Comparison of ENCODE assay signal across 17 cellular contexts in the genomic region with DNA sequence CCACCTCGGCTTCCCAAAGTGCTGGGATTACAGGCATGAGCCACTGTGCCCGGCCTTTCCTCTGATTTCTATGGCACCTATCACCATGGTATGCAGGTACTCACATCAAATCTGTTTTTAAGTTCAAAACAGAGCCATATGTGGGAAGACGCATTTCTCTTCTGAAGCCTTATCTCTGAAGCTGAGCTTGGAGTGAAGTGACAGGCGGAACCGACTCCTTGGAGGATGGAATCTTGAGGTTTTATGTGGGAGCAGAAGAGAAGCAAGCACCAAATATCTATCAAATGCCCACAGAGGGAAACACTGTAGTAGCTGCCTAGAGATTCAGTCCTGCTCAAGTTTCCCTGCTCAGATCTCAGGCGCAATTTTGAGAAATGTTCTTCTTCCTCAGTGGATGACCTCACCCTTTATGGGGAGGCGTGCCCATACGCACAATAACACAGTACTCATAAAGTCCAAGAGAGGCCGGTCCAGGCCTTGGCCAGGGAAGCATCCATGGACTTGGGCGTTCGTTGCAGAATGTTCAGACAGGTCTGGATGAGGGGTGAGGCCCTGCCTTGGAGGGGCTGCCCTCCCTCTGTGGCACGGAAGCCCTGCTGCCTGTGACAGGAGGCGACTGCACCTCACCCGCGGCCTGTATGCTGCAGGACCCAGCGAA.
DNase-seq lines count a peak whose midpoint lies in the region; ATAC-seq and TF ChIP-seq lines count a peak whose summit lies in the region.
"Had no signal": no experiment of that assay in that cellular context is flagged by ENCODE, and none has a peak within 500 bp of the region (broad histone marks: within the 10 kb centered on the region; RNA-seq: fewer than 3 reads in every experiment).

No MANE protein-coding gene starts in this region.

- no peaks in the 10 kb centered on the region for H3K9me3 ChIP-seq in right atrium auricular region
- H3K9me3 ChIP-seq in aorta (ENCODE audit: control insufficient read depth, low read length), result no peaks in the 10 kb centered on the region
- H3K9me3 ChIP-seq in testis, result no peaks in the 10 kb centered on the region
- H3K9me3 ChIP-seq: A549, adrenal gland, suprapubic skin had no signal

- TF ChIP-seq CTCF in right atrium auricular region (IDR thresholded peaks at IDR 0.05) (no peak), fibroblast of villous mesenchyme (IDR thresholded peaks at IDR 0.05; ENCODE audit: insufficient read depth, low read depth, low read length) (no peak), omental fat pad (IDR thresholded peaks at IDR 0.05) (no peak), testis (IDR thresholded peaks at IDR 0.05) (no peak)

- no peak for TF ChIP-seq POLR2A in testis (IDR thresholded peaks at IDR 0.05)

- H3K27me3 ChIP-seq in right atrium auricular region, result no peaks in the 10 kb centered on the region
- H3K27me3 ChIP-seq in aorta (ENCODE audit: control insufficient read depth in 1 of 2, insufficient read depth in 2 of 2, low read length in 1 of 2), result no peaks in the 10 kb centered on the region
- H3K27me3 ChIP-seq in testis, result no peaks in the 10 kb centered on the region
- H3K27me3 ChIP-seq: adrenal gland had no signal

- DNase-seq in Right ventricle myocardium superior (no peak), right atrium auricular region (ENCODE audit: low spot score) (no peak), fibroblast of villous mesenchyme (ENCODE audit: low read depth) (peak; percentile 16), omental fat pad (ENCODE audit: low spot score) (no peak), aorta (peak in 1 of 2 donors; percentile 63), mucosa of gallbladder (ENCODE audit: low spot score) (no peak), testis (no peak), OCI-M2 (lab: John Stamatoyannopoulos, UW; ENCODE audit: unreplicated experiment) (no peak)
- DNase-seq: activated CD8-positive, alpha-beta memory T cell treated with anti-CD3 and anti-CD28 coated beads, Interleukin-2, amount 10 ng/mL, durations not matched to agents 7 days and 5 days; adrenal gland; NCI-H1105; NCI-H2107; NCI-H526 treated with DMSO at 0.1 percent for 48 hours; occipital lobe; stimulated activated CD4-positive, alpha-beta T cell treated with anti-CD3 and anti-CD28 coated beads, Interleukin-4, amount 100 ng/mL, for 24 hours had no signal

- no peak overlapping the region for H3K27ac ChIP-seq in right atrium auricular region
- H3K27ac ChIP-seq in aorta (ENCODE audit: low read depth in 1 of 2, low read length in 2 of 2), result no peak overlapping the region
- no peak overlapping the region for H3K27ac ChIP-seq in testis
- H3K27ac ChIP-seq: suprapubic skin had no signal

- H3K4me1 ChIP-seq in right atrium auricular region (peaks cover 0 to 12% of the 10 kb centered on the region in 2 donors), aorta (ENCODE audit: control insufficient read depth in 1 of 2, insufficient read depth in 2 of 2, low read length in 2 of 2) (no peaks in the 10 kb centered on the region), testis (peaks cover 4% of the 10 kb centered on the region)
- H3K4me1 ChIP-seq: adrenal gland had no signal

- H3K4me3 ChIP-seq in right atrium auricular region (no peak overlapping the region), fibroblast of villous mesenchyme (ENCODE audit: low read depth, low read length) (no peak overlapping the region), aorta (ENCODE audit: low read length in 2 of 2) (no peak overlapping the region), testis (peak overlapping the region in 1 of 2 donors; percentile 74)

- H3K36me3 ChIP-seq in right atrium auricular region, result no peaks in the 10 kb centered on the region
- no peaks in the 10 kb centered on the region for H3K36me3 ChIP-seq in aorta (ENCODE audit: control insufficient read depth in 1 of 2, insufficient read depth in 2 of 2, low read length in 1 of 2)
- no peaks in the 10 kb centered on the region for H3K36me3 ChIP-seq in testis (ENCODE audit: low read depth, missing control alignments)
- H3K36me3 ChIP-seq: adrenal gland, suprapubic skin had no signal

- intact Hi-C loops in Right ventricle myocardium superior (cut with DNase I), result no loop called here
- intact Hi-C loops in aorta (cut with DNase I), result loop anchor here (2.0 to 10.0 kb wide), 4 partner anchors 202 to 220 kb away; no protein-coding TSS in a partner anchor
- intact Hi-C loops in testis (cut with DNase I; ENCODE audit: low total_unique reads), result loop anchor here (10.0 kb wide), 1 partner anchor 220 kb away; no protein-coding TSS in a partner anchor

- ATAC-seq in Right ventricle myocardium superior (ENCODE audit: poor library complexity) (peak; percentile 8), omental fat pad (ENCODE audit: low FRiP score) (peak; percentile 29), aorta (ENCODE audit: low FRiP score) (peak; percentile 9)
- ATAC-seq: activated CD8-positive, alpha-beta memory T cell treated with anti-CD3 and anti-CD28 coated beads, Interleukin-2, amount 10 ng/mL, durations not matched to agents 7 days and 5 days had no signal

- WGBS in aorta, 2 donors, result 92 to 94% methylated on average over 16 of the region's 16 CpGs
- 68 to 73% methylated on average over 8 to 16 of the region's 16 CpGs for WGBS in testis, 2 donors
